In genomic region chrX:111322231-111322855, GRCh38 we compare ENCODE assay signal across 18 cellular contexts. TPM values are rescaled to one million over a fixed set of nuclear protein-coding genes. Genes with fewer than 3 reads are reported as not detected.
"Had no signal": no experiment of that assay in that cellular context is flagged by ENCODE, and none has a peak within 500 bp of the region (broad histone marks: within the 10 kb centered on the region; RNA-seq: fewer than 3 reads in every experiment).

No MANE protein-coding gene starts in this region.

- FAIRE-seq: bronchial epithelial cell, endometrium, urothelium cell line had no signal

- H3K4me3 Mint-ChIP-seq: activated CD8-positive, alpha-beta memory T cell treated with anti-CD3 and anti-CD28 coated beads, Interleukin-2, amount 10 ng/mL, durations not matched to agents 7 days and 5 days; activated naive CD8-positive, alpha-beta T cell; activated T-cell treated with anti-CD3 and anti-CD28 coated beads, Interleukin-2, amount 50 U/mL, for 24 hours; neural crest cell had no signal

- H3K27me3 ChIP-seq: esophagus squamous epithelium, foreskin keratinocyte had no signal

- H3K4me3 ChIP-seq: esophagus squamous epithelium, left ventricle myocardium inferior, skin epidermis, stomach had no signal

- DNase-seq: activated CD4-positive, alpha-beta T cell treated with anti-CD3 and anti-CD28 coated beads, Interleukin-2, amount 50 U/mL, for 4 hours; activated CD4-positive, CD25-positive, alpha-beta regulatory T cell treated with anti-CD3 and anti-CD28 coated beads, Interleukin-2, amount 50 U/mL, for 72 hours; activated CD8-positive, alpha-beta memory T cell treated with anti-CD3 and anti-CD28 coated beads, Interleukin-2, amount 10 ng/mL, durations not matched to agents 7 days and 5 days; activated effector memory CD4-positive, alpha-beta T cell treated with Interleukin-2 at 50 U/mL for 16 hours; activated T-cell treated with anti-CD3 and anti-CD28 coated beads, Interleukin-2, amount 50 U/mL, for 24 hours; esophagus squamous epithelium; foreskin keratinocyte; head of caudate nucleus; left ventricle myocardium inferior; retina; stomach had no signal

- H3K9me3 ChIP-seq: esophagus squamous epithelium, left ventricle myocardium inferior had no signal

- H3K9ac ChIP-seq: parathyroid adenoma had no signal

- H3K36me3 Mint-ChIP-seq: activated CD8-positive, alpha-beta memory T cell treated with anti-CD3 and anti-CD28 coated beads, Interleukin-2, amount 10 ng/mL, durations not matched to agents 7 days and 5 days; activated naive CD8-positive, alpha-beta T cell had no signal

- H3K9me3 Mint-ChIP-seq: activated T-cell treated with anti-CD3 and anti-CD28 coated beads, Interleukin-2, amount 50 U/mL, for 24 hours had no signal

- H3K4me1 Mint-ChIP-seq: activated CD8-positive, alpha-beta memory T cell treated with anti-CD3 and anti-CD28 coated beads, Interleukin-2, amount 10 ng/mL, durations not matched to agents 7 days and 5 days had no signal

- H3K4me1 ChIP-seq: foreskin keratinocyte, left ventricle myocardium inferior, parathyroid adenoma, stomach had no signal

- H2AFZ ChIP-seq: parathyroid adenoma had no signal

- H3K36me3 ChIP-seq: esophagus squamous epithelium, left ventricle myocardium inferior, stomach had no signal

- H3K27ac Mint-ChIP-seq: activated CD8-positive, alpha-beta memory T cell treated with anti-CD3 and anti-CD28 coated beads, Interleukin-2, amount 10 ng/mL, durations not matched to agents 7 days and 5 days; activated naive CD8-positive, alpha-beta T cell; activated T-cell treated with anti-CD3 and anti-CD28 coated beads, Interleukin-2, amount 50 U/mL, for 24 hours had no signal

- H3K27me3 Mint-ChIP-seq: activated CD8-positive, alpha-beta memory T cell treated with anti-CD3 and anti-CD28 coated beads, Interleukin-2, amount 10 ng/mL, durations not matched to agents 7 days and 5 days had no signal

- H3K27ac ChIP-seq: esophagus squamous epithelium, foreskin keratinocyte, left ventricle myocardium inferior, parathyroid adenoma, skin epidermis, stomach had no signal

- H3K79me2 ChIP-seq: parathyroid adenoma had no signal

RNA-seq across cellular contexts. Expression of gene CAPN6, which starts 52.1 kb away (rescaled TPM):
- total RNA-seq: activated CD8-positive, alpha-beta memory T cell treated with anti-CD3 and anti-CD28 coated beads, Interleukin-2, amount 10 ng/mL, durations not matched to agents 7 days and 5 days; bronchial epithelial cell; left ventricle myocardium inferior had no signal
